Comparison of ENCODE assay signal across 12 cellular contexts in the genomic region with DNA sequence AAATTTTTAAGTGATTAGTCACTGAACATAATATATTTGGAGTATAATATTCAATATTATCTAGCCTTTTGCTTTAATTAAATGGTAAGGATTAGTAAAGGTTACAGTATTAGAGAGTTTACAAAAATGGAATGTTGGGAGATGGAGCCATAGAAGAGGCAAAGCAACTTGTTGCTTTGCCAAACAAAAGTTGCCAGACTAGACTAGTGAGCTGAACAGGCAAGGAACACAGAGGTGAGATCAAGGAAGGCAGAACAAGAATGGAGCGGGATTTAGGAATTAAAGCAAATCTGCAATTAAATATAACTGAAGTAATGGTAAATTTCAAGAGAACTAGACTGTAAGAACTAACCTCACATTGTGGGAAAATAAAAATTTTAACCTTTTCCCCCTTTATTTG. TPM values are rescaled to one million over a fixed set of nuclear protein-coding genes. Genes with fewer than 3 reads are reported as not detected.
DNase-seq lines count a peak whose midpoint lies in the region; ATAC-seq, FAIRE-seq and TF ChIP-seq lines count a peak whose summit lies in the region.
"Had no signal": no experiment of that assay in that cellular context is flagged by ENCODE, and none has a peak within 500 bp of the region (broad histone marks: within the 10 kb centered on the region; RNA-seq: fewer than 3 reads in every experiment).

No MANE protein-coding gene starts in this region.

- POLR2A ChIA-PET in activated CD4-positive, alpha-beta memory T cell treated with anti-CD3 and anti-CD28 coated beads, Interleukin-2, amount 10 ng/mL, durations not matched to agents 7 days and 5 days (lab: Charles Lee), result interaction anchor here (0.8 to 3.7 kb wide), 16 partner anchors 9 to 277 kb away, joined by 3 to 68 read pairs (median 5); a partner anchor contains a TSS

- no peak for FAIRE-seq in kidney (lab: Jason Lieb, UNC)

- peak overlapping the region in 9 of 12 donors; percentile 1 to 100 (median 27) for H3K27ac ChIP-seq in heart left ventricle
- H3K27ac ChIP-seq in right atrium auricular region, result no peak overlapping the region
- H3K27ac ChIP-seq in kidney (ENCODE audit: low read depth in 2 of 2, low read length in 2 of 2), result peak overlapping the region; percentile 7 to 9

- peaks cover 2% of the 10 kb centered on the region for H3K9me3 Mint-ChIP-seq in activated CD4-positive, alpha-beta memory T cell treated with anti-CD3 and anti-CD28 coated beads, Interleukin-2, amount 10 ng/mL, durations not matched to agents 7 days and 5 days
- H3K9me3 Mint-ChIP-seq in type B pancreatic cell, result no peaks in the 10 kb centered on the region

- no peaks in the 10 kb centered on the region for H3K9me3 ChIP-seq in heart left ventricle
- H3K9me3 ChIP-seq in right atrium auricular region, result no peaks in the 10 kb centered on the region
- H3K9me3 ChIP-seq in kidney (ENCODE audit: control insufficient read depth in 1 of 2, low read length in 2 of 2), result no peaks in the 10 kb centered on the region
- H3K9me3 ChIP-seq: tibial nerve had no signal

- 80 to 95% (median 87%) methylated on average over 1 of the region's 1 CpG for WGBS in heart left ventricle, 4 donors

- TF ChIP-seq CTCF in heart left ventricle (IDR thresholded peaks at IDR 0.05) (no peak), right atrium auricular region (IDR thresholded peaks at IDR 0.05) (no peak), kidney (IDR thresholded peaks at IDR 0.05; ENCODE audit: borderline replicate concordance, extremely low read depth, insufficient read depth) (no peak), type B pancreatic cell (conservative IDR thresholded peaks at IDR 0.05) (no peak)

- peak overlapping the region; percentile 78 for H3K27ac Mint-ChIP-seq in activated CD4-positive, alpha-beta memory T cell treated with anti-CD3 and anti-CD28 coated beads, Interleukin-2, amount 10 ng/mL, durations not matched to agents 7 days and 5 days
- H3K27ac Mint-ChIP-seq in type B pancreatic cell, result peak overlapping the region; percentile 64

- H3K36me3 ChIP-seq in heart left ventricle (peaks cover 0 to 31% (median 21%) of the 10 kb centered on the region in 9 donors), right atrium auricular region (peaks cover 21% of the 10 kb centered on the region), kidney (ENCODE audit: control insufficient read depth in 1 of 2, insufficient read depth in 2 of 2, low read length in 2 of 2) (peaks cover 0 to 18% of the 10 kb centered on the region in 2 donors)

- intact Hi-C loops in heart left ventricle (cut with DNase I), result loop anchor here in 4 of 10 donors (5.0 to 10.0 kb wide), 4 partner anchors 49 to 637 kb away; a partner anchor contains a TSS
- intact Hi-C loops in kidney (cut with DNase I), result no loop called here

- H3K4me3 ChIP-seq in heart left ventricle (peak overlapping the region in 2 of 12 donors; percentile 77 to 99), right atrium auricular region (no peak overlapping the region), kidney (ENCODE audit: low read length in 2 of 2) (peak overlapping the region in 1 of 2 donors; percentile 28)
- H3K4me3 ChIP-seq: tibial nerve had no signal

- no peaks in the 10 kb centered on the region for H3K27me3 Mint-ChIP-seq in activated CD4-positive, alpha-beta memory T cell treated with anti-CD3 and anti-CD28 coated beads, Interleukin-2, amount 10 ng/mL, durations not matched to agents 7 days and 5 days
- no peaks in the 10 kb centered on the region for H3K27me3 Mint-ChIP-seq in type B pancreatic cell

- H3K4me3 Mint-ChIP-seq in activated CD4-positive, alpha-beta memory T cell treated with anti-CD3 and anti-CD28 coated beads, Interleukin-2, amount 10 ng/mL, durations not matched to agents 7 days and 5 days, result peak overlapping the region; percentile 73
- peak overlapping the region; percentile 75 for H3K4me3 Mint-ChIP-seq in type B pancreatic cell

- CTCF ChIA-PET in activated CD4-positive, alpha-beta memory T cell treated with anti-CD3 and anti-CD28 coated beads, Interleukin-2, amount 10 ng/mL, durations not matched to agents 7 days and 5 days (lab: Charles Lee), result interaction anchor here (0.6 to 1.4 kb wide), 3 partner anchors 35 to 297 kb away, joined by 4 to 5 read pairs (median 5); no protein-coding TSS in a partner anchor

- H3K4me1 ChIP-seq in heart left ventricle, result peaks cover 10 to 58% (median 44%) of the 10 kb centered on the region in 12 donors
- H3K4me1 ChIP-seq in right atrium auricular region, result peaks cover 0 to 44% of the 10 kb centered on the region in 2 donors
- peaks cover 3 to 20% of the 10 kb centered on the region in 2 donors for H3K4me1 ChIP-seq in kidney (ENCODE audit: control insufficient read depth in 1 of 2, insufficient read depth in 1 of 2, low read depth in 1 of 2, low read length in 2 of 2)

- no peak for TF ChIP-seq POLR2A in heart left ventricle (IDR thresholded peaks at IDR 0.05)

- H3K36me3 Mint-ChIP-seq in activated CD4-positive, alpha-beta memory T cell treated with anti-CD3 and anti-CD28 coated beads, Interleukin-2, amount 10 ng/mL, durations not matched to agents 7 days and 5 days (ENCODE audit: low read depth), result peaks cover 62% of the 10 kb centered on the region
- H3K36me3 Mint-ChIP-seq in type B pancreatic cell, result peaks cover 49% of the 10 kb centered on the region

- ATAC-seq in heart left ventricle (no peak), GM21786 (IDR thresholded peaks at IDR 0.05; ENCODE audit: unreplicated experiment) (no peak)

- peaks cover 30% of the 10 kb centered on the region for H3K4me1 Mint-ChIP-seq in activated CD4-positive, alpha-beta memory T cell treated with anti-CD3 and anti-CD28 coated beads, Interleukin-2, amount 10 ng/mL, durations not matched to agents 7 days and 5 days
- H3K4me1 Mint-ChIP-seq in type B pancreatic cell (ENCODE audit: unreplicated experiment), result peaks cover 28% of the 10 kb centered on the region

- H3K27me3 ChIP-seq in heart left ventricle (no peaks in the 10 kb centered on the region), right atrium auricular region (no peaks in the 10 kb centered on the region)
- H3K27me3 ChIP-seq: tibial nerve had no signal

- DNase-seq in heart left ventricle (no peak), right atrium auricular region (ENCODE audit: low spot score) (no peak), kidney (no peak), type B pancreatic cell (ENCODE audit: extremely low spot score, unreplicated experiment) (no peak), NOMO-1 treated with DMSO at 0.1 percent for 48 hours (lab: John Stamatoyannopoulos, UW; ENCODE audit: unreplicated experiment) (no peak), ureter (ENCODE audit: low spot score) (no peak)
- DNase-seq in activated CD4-positive, alpha-beta memory T cell treated with anti-CD3 and anti-CD28 coated beads, Interleukin-2, amount 10 ng/mL, durations not matched to agents 7 days and 5 days, result no peak
- DNase-seq: islet precursor cell; NCI-H2081 treated with DMSO at 0.1 percent for 48 hours; stimulated activated CD4-positive, alpha-beta T cell treated with anti-CD3 and anti-CD28 coated beads, Interleukin-15, amount 100 ng/mL, for 24 hours had no signal

- H3K9ac ChIP-seq in kidney (ENCODE audit: low read length in 2 of 2), result peak overlapping the region in 1 of 2 donors; percentile 13

RNA-seq across cellular contexts. Expression of a gene that starts 5.1 kb away (rescaled TPM):
- total RNA-seq in heart left ventricle (10 to 100 TPM; 20.8 to 49.3 (median 27.4) TPM), right atrium auricular region (10 to 100 TPM; 21.4 to 25.1 TPM), kidney (87.1 TPM), type B pancreatic cell (ENCODE audit: low replicate concordance) (86.4 and 184 TPM in 2 replicates), ureter (75.5 TPM)
- polyA plus RNA-seq in heart left ventricle (10 to 100 TPM; 12.0 to 29.2 TPM), kidney (ENCODE audit: insufficient read depth, low read depth, low replicate concordance) (38.9 TPM)
- total RNA-seq in activated CD4-positive, alpha-beta memory T cell treated with anti-CD3 and anti-CD28 coated beads, Interleukin-2, amount 10 ng/mL, durations not matched to agents 7 days and 5 days, result 100 to 1,000 TPM; 198 to 199 TPM

RNA-seq across cellular contexts. Expression of a gene that starts 45.4 kb away (rescaled TPM):
- total RNA-seq in heart left ventricle (10 to 100 TPM; 26.7 to 69.7 (median 52.8) TPM), right atrium auricular region (10 to 100 TPM; 43.9 to 45.2 TPM), kidney (79.9 TPM), type B pancreatic cell (ENCODE audit: low replicate concordance) (87.9 and 104 TPM in 2 replicates), ureter (108 TPM)
- polyA plus RNA-seq in heart left ventricle (10 to 100 TPM; 30.5 to 33.3 TPM), kidney (ENCODE audit: insufficient read depth, low read depth, low replicate concordance) (26.1 TPM)
- total RNA-seq in activated CD4-positive, alpha-beta memory T cell treated with anti-CD3 and anti-CD28 coated beads, Interleukin-2, amount 10 ng/mL, durations not matched to agents 7 days and 5 days, result 10 to 100 TPM; 64.7 to 73.3 TPM

Comparison
In these comparisons a context has a peak if more than half of its experiments do, and no peak if none do; other contexts are left out.
1. H3K27ac ChIP-seq: peak in heart left ventricle (9 of 12) and kidney (2 of 2); none in right atrium auricular region (0 of 2).